Comparison of ENCODE assay signal across 29 cellular contexts in genomic region chr18:51593931-51594330, GRCh38.
"Had no signal": no experiment of that assay in that cellular context is flagged by ENCODE, and none has a peak within 500 bp of the region (broad histone marks: within the 10 kb centered on the region; RNA-seq: fewer than 3 reads in every experiment).

No MANE protein-coding gene starts in this region.

- H3K9me3 ChIP-seq: colonic mucosa, gastrocnemius medialis, gastroesophageal sphincter had no signal

- H3K4me3 ChIP-seq: colonic mucosa, coronary artery, dorsolateral prefrontal cortex, esophagus muscularis mucosa, esophagus squamous epithelium, gastrocnemius medialis, gastroesophageal sphincter, heart left ventricle, heart right ventricle had no signal

- H3K27ac ChIP-seq: colonic mucosa, coronary artery, dorsolateral prefrontal cortex, epithelial cell of prostate, esophagus muscularis mucosa, esophagus squamous epithelium, foreskin keratinocyte, gastrocnemius medialis, gastroesophageal sphincter, heart left ventricle, heart right ventricle had no signal

- H3K27me3 ChIP-seq: colonic mucosa, esophagus muscularis mucosa, esophagus squamous epithelium, gastrocnemius medialis, gastroesophageal sphincter, heart left ventricle, heart right ventricle had no signal

- H3K4me3 Mint-ChIP-seq: dendritic cell treated with granulocyte-macrophage colony-stimulating factor and Interleukin-4, amounts not matched to agents 40 ng/mL and 50 ng/mL, for 4 days; effector memory CD8-positive, alpha-beta T cell; endodermal cell had no signal

- H3K27me3 Mint-ChIP-seq: dendritic cell treated with granulocyte-macrophage colony-stimulating factor and Interleukin-4, amounts not matched to agents 40 ng/mL and 50 ng/mL, for 4 days had no signal

- DNase-seq: colonic mucosa; cortex of kidney; dermis blood vessel endothelial cell; dorsolateral prefrontal cortex; effector CD4-positive, alpha-beta T cell; effector CD8-positive, alpha-beta T cell; effector memory CD4-positive, alpha-beta T cell; effector memory CD8-positive, alpha-beta T cell; endodermal cell; erythroblast; esophagus squamous epithelium; foreskin fibroblast; foreskin keratinocyte; foreskin melanocyte; gastrocnemius medialis; glutamatergic neuron; head of caudate nucleus; heart left ventricle; heart right ventricle had no signal

- FAIRE-seq: colon, endometrium, endothelial cell of umbilical vein, frontal cortex had no signal

- H3K4me1 Mint-ChIP-seq: endodermal cell had no signal

- ATAC-seq: effector memory CD8-positive, alpha-beta T cell; esophagus mucosa; foreskin keratinocyte; gastrocnemius medialis; gastroesophageal sphincter; heart left ventricle; heart right ventricle had no signal

- H3K4me1 ChIP-seq: colonic mucosa, esophagus muscularis mucosa, esophagus squamous epithelium, foreskin keratinocyte, gastrocnemius medialis, gastroesophageal sphincter, heart left ventricle, heart right ventricle had no signal

- H3K27ac Mint-ChIP-seq: dendritic cell treated with granulocyte-macrophage colony-stimulating factor and Interleukin-4, amounts not matched to agents 40 ng/mL and 50 ng/mL, for 4 days; effector memory CD8-positive, alpha-beta T cell; endodermal cell had no signal

- H3K36me3 ChIP-seq: colonic mucosa, esophagus muscularis mucosa, esophagus squamous epithelium, gastrocnemius medialis, gastroesophageal sphincter, heart left ventricle, heart right ventricle had no signal
